32 cellular contexts compared by ENCODE assay signal in the genomic region with DNA sequence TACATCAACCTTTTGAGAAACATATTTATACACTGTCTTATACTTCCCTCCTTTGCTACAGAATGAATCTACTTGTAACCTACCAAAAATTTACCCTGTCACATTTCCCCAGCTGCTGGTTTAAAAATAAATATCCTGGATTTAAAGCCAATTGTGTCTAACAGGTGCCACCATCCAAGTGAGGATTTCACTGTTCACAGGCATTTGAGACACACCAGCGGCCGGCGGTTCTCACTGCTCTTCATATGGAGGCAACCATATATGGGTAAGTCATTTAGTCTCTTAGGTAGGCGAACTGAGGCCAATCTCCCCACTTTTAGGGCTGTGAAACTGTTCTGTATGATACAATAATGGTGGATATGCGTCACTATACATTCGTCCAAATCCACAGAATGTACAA.
"Had no signal": no experiment of that assay in that cellular context is flagged by ENCODE, and none has a peak within 500 bp of the region (broad histone marks: within the 10 kb centered on the region; RNA-seq: fewer than 3 reads in every experiment).

No MANE protein-coding gene starts in this region.

- H3K27ac Mint-ChIP-seq: activated CD4-positive, alpha-beta memory T cell treated with anti-CD3 and anti-CD28 coated beads for 36 hours; activated CD4-positive, alpha-beta T cell treated with anti-CD3 and anti-CD28 coated beads, Interleukin-2, amount 10 ng/mL, durations not matched to agents 24 days and 14 days; activated naive CD4-positive, alpha-beta T cell treated with anti-CD3 and anti-CD28 coated beads, Interleukin-2, amount 10 ng/mL, durations not matched to agents 7 days and 5 days; activated naive CD8-positive, alpha-beta T cell; activated naive CD8-positive, alpha-beta T cell treated with anti-CD3 and anti-CD28 coated beads, Interleukin-2, amount 50 U/mL, for 24 hours; activated T-helper 2 cell treated with anti-CD3 and anti-CD28 coated beads, Interferon-gamma antibody, Interleukin-2, Interleukin-4, amounts not matched to agents 10 μg/mL and 5 μg/mL and 100 μg/mL, durations not matched to agents 14 hours and 24 hours and 36 hours; T-cell had no signal

- H3K27me3 ChIP-seq: brain microvascular endothelial cell, MG63, Peyer's patch, SJSA1 had no signal

- H3K9me3 ChIP-seq: MG63, Peyer's patch, SJSA1 had no signal

- H3K4me3 ChIP-seq: MG63, Peyer's patch, SJSA1 had no signal

- ATAC-seq: activated naive CD8-positive, alpha-beta T cell treated with anti-CD3 and anti-CD28 coated beads, Interleukin-2, amount 50 U/mL, for 24 hours; PC-3; SK-N-SH treated with all-trans-retinoic acid at 6 μM for 48 hours; T-cell had no signal

- H3K4me3 Mint-ChIP-seq: activated CD4-positive, alpha-beta memory T cell treated with anti-CD3 and anti-CD28 coated beads for 36 hours; activated CD4-positive, alpha-beta T cell treated with anti-CD3 and anti-CD28 coated beads, Interleukin-2, amount 10 ng/mL, durations not matched to agents 24 days and 14 days; activated naive CD4-positive, alpha-beta T cell treated with anti-CD3 and anti-CD28 coated beads, Interleukin-2, amount 10 ng/mL, durations not matched to agents 7 days and 5 days; activated naive CD8-positive, alpha-beta T cell; activated naive CD8-positive, alpha-beta T cell treated with anti-CD3 and anti-CD28 coated beads, Interleukin-2, amount 50 U/mL, for 24 hours; T-cell had no signal

- DNase-seq: activated CD4-positive, alpha-beta memory T cell treated with anti-CD3 and anti-CD28 coated beads for 36 hours; activated CD4-positive, alpha-beta T cell treated with anti-CD3 and anti-CD28 coated beads, Interleukin-2, amount 10 ng/mL, durations not matched to agents 24 days and 14 days; activated naive CD4-positive, alpha-beta T cell treated with anti-CD3 and anti-CD28 coated beads, Interleukin-2, amount 10 ng/mL, durations not matched to agents 7 days and 5 days; activated naive CD8-positive, alpha-beta T cell treated with anti-CD3 and anti-CD28 coated beads, Interleukin-2, amount 50 U/mL, for 24 hours; activated T-cell treated with anti-CD3 and anti-CD28 coated beads, Interleukin-2, amount 50 U/mL, for 1 hour; amniotic stem cell; aorta; brain microvascular endothelial cell; Kasumi-1; KG1; MG63; NCI-H1048; NCI-H1105 treated with DMSO at 0.1 percent for 48 hours; NCI-H1436; NCI-H1694; NCI-H1930; NCI-H2081 treated with DMSO at 0.1 percent for 48 hours; NCI-H345; NCI-H526; NCI-H748 treated with DMSO at 0.1 percent for 48 hours; NK-92 treated with Interleukin-12 subunit alpha and Interleukin-12 subunit beta, amount 100 ng/mL, for 24 hours; PC-3; Peyer's patch; RPMI8226; SHP77 treated with DMSO at 0.1 percent for 48 hours; T-cell; T1000; WERI-Rb-1 had no signal

- H3K27me3 Mint-ChIP-seq: activated CD4-positive, alpha-beta memory T cell treated with anti-CD3 and anti-CD28 coated beads for 36 hours; activated CD4-positive, alpha-beta T cell treated with anti-CD3 and anti-CD28 coated beads, Interleukin-2, amount 10 ng/mL, durations not matched to agents 24 days and 14 days; activated naive CD4-positive, alpha-beta T cell treated with anti-CD3 and anti-CD28 coated beads, Interleukin-2, amount 10 ng/mL, durations not matched to agents 7 days and 5 days; activated naive CD8-positive, alpha-beta T cell; activated naive CD8-positive, alpha-beta T cell treated with anti-CD3 and anti-CD28 coated beads, Interleukin-2, amount 50 U/mL, for 24 hours; T-cell had no signal

- H3K9me3 Mint-ChIP-seq: activated CD4-positive, alpha-beta memory T cell treated with anti-CD3 and anti-CD28 coated beads for 36 hours; activated CD4-positive, alpha-beta T cell treated with anti-CD3 and anti-CD28 coated beads, Interleukin-2, amount 10 ng/mL, durations not matched to agents 24 days and 14 days; activated naive CD4-positive, alpha-beta T cell treated with anti-CD3 and anti-CD28 coated beads, Interleukin-2, amount 10 ng/mL, durations not matched to agents 7 days and 5 days; activated naive CD8-positive, alpha-beta T cell treated with anti-CD3 and anti-CD28 coated beads, Interleukin-2, amount 50 U/mL, for 24 hours; activated T-helper 2 cell treated with anti-CD3 and anti-CD28 coated beads, Interferon-gamma antibody, Interleukin-2, Interleukin-4, amounts not matched to agents 10 μg/mL and 5 μg/mL and 100 μg/mL, durations not matched to agents 14 hours and 24 hours and 36 hours; T-cell had no signal

- H3K27ac ChIP-seq: brain microvascular endothelial cell, Peyer's patch, SJSA1, WERI-Rb-1 had no signal

- H3K36me3 ChIP-seq: brain microvascular endothelial cell, WERI-Rb-1 had no signal
